Comparison of ENCODE assay signal across 22 cellular contexts in the genomic region with DNA sequence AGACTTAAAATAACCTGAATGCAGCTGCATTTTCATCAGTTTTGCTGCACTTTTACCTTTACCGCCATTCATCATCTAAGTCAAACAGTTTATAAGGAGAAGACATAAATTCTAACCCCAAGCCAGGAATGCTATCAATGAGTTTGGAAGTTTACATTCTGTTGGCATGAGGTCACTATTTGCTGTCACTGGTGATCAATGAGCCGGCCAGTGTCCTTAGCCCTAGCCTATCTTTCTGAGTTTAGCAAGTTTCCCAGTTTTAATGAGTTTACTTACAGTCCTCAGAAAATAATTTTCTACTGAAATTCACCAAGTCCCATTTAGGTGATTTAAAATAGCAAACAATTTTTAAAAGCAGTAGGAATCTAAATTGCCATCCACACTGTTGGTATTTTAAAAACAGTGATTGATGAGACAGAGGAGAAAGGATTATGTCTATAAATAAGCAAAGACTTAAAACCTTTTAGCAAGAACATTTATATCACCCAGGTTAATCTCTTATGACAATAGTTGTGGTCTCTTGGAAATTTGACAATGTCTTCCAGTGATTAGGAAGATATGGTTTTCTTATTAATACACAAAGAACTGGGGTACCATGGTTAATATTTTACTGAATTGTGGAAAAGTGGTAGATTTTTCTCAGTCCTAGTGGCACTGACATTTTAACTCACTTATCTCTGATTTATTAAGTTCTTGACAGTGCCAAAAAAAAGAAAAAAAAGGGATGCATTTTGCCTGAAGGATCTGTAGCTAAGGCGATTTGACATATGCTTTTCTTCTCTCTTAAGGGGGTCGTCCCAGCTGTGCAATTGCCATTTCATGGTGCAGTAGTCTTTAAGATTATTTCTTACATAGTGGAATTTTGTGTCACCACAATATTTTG.
DNase-seq lines count a peak whose midpoint lies in the region; ATAC-seq and TF ChIP-seq lines count a peak whose summit lies in the region.
"Had no signal": no experiment of that assay in that cellular context is flagged by ENCODE, and none has a peak within 500 bp of the region (broad histone marks: within the 10 kb centered on the region; RNA-seq: fewer than 3 reads in every experiment).

No MANE protein-coding gene starts in this region.

- H3K14ac ChIP-seq in trophoblast cell (ENCODE audit: low read length): no peak overlapping the region

- H3K27ac ChIP-seq in GM23338 (ENCODE audit: low read depth) (no peak overlapping the region), trophoblast cell (ENCODE audit: low read depth, low read length) (no peak overlapping the region), coronary artery (no peak overlapping the region)
- H3K27ac ChIP-seq: GM23248, neural progenitor cell, suprapubic skin, uterus had no signal

- no peak overlapping the region for H3K27ac Mint-ChIP-seq in GM23338
- H3K27ac Mint-ChIP-seq: activated B cell treated with CpG ODN at 0.5 μM for 24 hours; activated CD4-positive, alpha-beta memory T cell treated with anti-CD3 and anti-CD28 coated beads for 36 hours; neural progenitor cell; stimulated activated effector memory CD8-positive, alpha-beta T cell treated with anti-CD3 and anti-CD28 coated beads, Interleukin-12 subunit alpha, Interleukin-12 subunit beta, amount 100 ng/mL, for 72 hours had no signal

- no peak overlapping the region for H2BK120ac ChIP-seq in trophoblast cell (ENCODE audit: insufficient read depth, low read length, poor library complexity)

- ATAC-seq in GM23338: no peak
- ATAC-seq: K562; left lobe of liver; stimulated activated effector memory CD8-positive, alpha-beta T cell treated with anti-CD3 and anti-CD28 coated beads, Interleukin-12 subunit alpha, Interleukin-12 subunit beta, amount 100 ng/mL, for 72 hours had no signal

- H3K27me3 Mint-ChIP-seq in GM23338 (ENCODE audit: insufficient read depth, low read depth, poor library complexity): no peaks in the 10 kb centered on the region
- H3K27me3 Mint-ChIP-seq: activated B cell treated with CpG ODN at 0.5 μM for 24 hours; activated CD4-positive, alpha-beta memory T cell treated with anti-CD3 and anti-CD28 coated beads for 36 hours had no signal

- H3K79me1 ChIP-seq in trophoblast cell (ENCODE audit: low read length): no peaks in the 10 kb centered on the region

- no peak for TF ChIP-seq CTCF in GM23338 (conservative IDR thresholded peaks at IDR 0.05; ENCODE audit: low read depth in 2 of 2)
- TF ChIP-seq CTCF in coronary artery (IDR thresholded peaks at IDR 0.05): no peak

- H3F3A ChIP-seq in GM23338 (replicated peaks; ENCODE audit: low read depth): no peaks in the 10 kb centered on the region

- H3K9me2 ChIP-seq in GM23338 (ENCODE audit: insufficient read depth): no peaks in the 10 kb centered on the region

- no peaks in the 10 kb centered on the region for H3K36me3 Mint-ChIP-seq in GM23338 (ENCODE audit: low read depth)
- H3K36me3 Mint-ChIP-seq: activated CD4-positive, alpha-beta memory T cell treated with anti-CD3 and anti-CD28 coated beads for 36 hours; neural progenitor cell; stimulated activated effector memory CD8-positive, alpha-beta T cell treated with anti-CD3 and anti-CD28 coated beads, Interleukin-12 subunit alpha, Interleukin-12 subunit beta, amount 100 ng/mL, for 72 hours had no signal

- no peak overlapping the region for H4K91ac ChIP-seq in trophoblast cell (ENCODE audit: low read depth, low read length)

- no peak overlapping the region for H3K18ac ChIP-seq in trophoblast cell (ENCODE audit: low read length)

- H3K9me3 ChIP-seq in trophoblast cell (ENCODE audit: insufficient read depth, low read depth, low read length): no peaks in the 10 kb centered on the region
- H3K9me3 ChIP-seq: suprapubic skin, uterus had no signal

- no peaks in the 10 kb centered on the region for H3K9me3 Mint-ChIP-seq in GM23338
- H3K9me3 Mint-ChIP-seq: activated B cell treated with CpG ODN at 0.5 μM for 24 hours; activated CD4-positive, alpha-beta memory T cell treated with anti-CD3 and anti-CD28 coated beads for 36 hours; neural progenitor cell had no signal

- no peak overlapping the region for H3K4ac ChIP-seq in trophoblast cell (ENCODE audit: low read depth, low read length)

- H2AFZ ChIP-seq in GM23338: no peak overlapping the region
- no peak overlapping the region for H2AFZ ChIP-seq in trophoblast cell (ENCODE audit: insufficient read depth, low read length, poor library complexity)
- H2AFZ ChIP-seq: GM23248, neural progenitor cell had no signal

- H2BK5ac ChIP-seq in trophoblast cell (ENCODE audit: low read depth, low read length, poor library complexity): no peak overlapping the region

- DNase-seq in GM23338 (ENCODE audit: low spot score) (peak; percentile 28), M059J (ENCODE audit: low read depth) (peak; percentile 18), iPS-NIHi11 (ENCODE audit: low spot score) (peak; percentile 17), retina (peak; percentile 47), trophoblast cell (no peak), coronary artery (ENCODE audit: low spot score) (no peak)
- DNase-seq in activated effector memory CD4-positive, alpha-beta T cell treated with anti-CD3 and anti-CD28 coated beads, Interleukin-2, amount 50 U/mL, for 16 hours: no peak
- DNase-seq: activated B cell treated with CpG ODN at 0.5 μM for 24 hours; activated CD4-positive, alpha-beta memory T cell treated with anti-CD3 and anti-CD28 coated beads for 36 hours; activated gamma-delta T cell; AML-193; DMS79; GM23248; MM.1S; NCI-H1436 treated with DMSO at 0.1 percent for 48 hours; stimulated activated CD4-positive, alpha-beta T cell treated with anti-CD3 and anti-CD28 coated beads, Interleukin-2, amount 100 ng/mL, for 24 hours; uterus had no signal

- peaks cover 5% of the 10 kb centered on the region; the same call in 2 of the 3 replicates for H3K4me1 Mint-ChIP-seq in GM23338
- H3K4me1 Mint-ChIP-seq: activated B cell treated with CpG ODN at 0.5 μM for 24 hours; stimulated activated effector memory CD8-positive, alpha-beta T cell treated with anti-CD3 and anti-CD28 coated beads, Interleukin-12 subunit alpha, Interleukin-12 subunit beta, amount 100 ng/mL, for 72 hours had no signal

- no peaks in the 10 kb centered on the region for H4K20me1 ChIP-seq in GM23338 (replicated peaks; ENCODE audit: insufficient read depth)

- no peak overlapping the region for H3K4me3 Mint-ChIP-seq in GM23338
- H3K4me3 Mint-ChIP-seq: activated B cell treated with CpG ODN at 0.5 μM for 24 hours; activated CD4-positive, alpha-beta memory T cell treated with anti-CD3 and anti-CD28 coated beads for 36 hours; neural progenitor cell; stimulated activated effector memory CD8-positive, alpha-beta T cell treated with anti-CD3 and anti-CD28 coated beads, Interleukin-12 subunit alpha, Interleukin-12 subunit beta, amount 100 ng/mL, for 72 hours had no signal

- H3K4me1 ChIP-seq in GM23338 (ENCODE audit: insufficient read depth) (no peaks in the 10 kb centered on the region), trophoblast cell (ENCODE audit: control insufficient read depth in 1 of 2, insufficient read depth in 2 of 2, low read length in 2 of 2) (no peaks in the 10 kb centered on the region)
- H3K4me1 ChIP-seq: neural progenitor cell, suprapubic skin, uterus had no signal

- H2AK5ac ChIP-seq in trophoblast cell (ENCODE audit: low read length): no peak overlapping the region

- H3K9ac ChIP-seq in trophoblast cell (ENCODE audit: low read length): no peak overlapping the region
- H3K9ac ChIP-seq: GM23248, neural progenitor cell had no signal

- H3K79me2 ChIP-seq in GM23338 (replicated peaks; ENCODE audit: insufficient read depth) (no peaks in the 10 kb centered on the region), trophoblast cell (ENCODE audit: control insufficient read depth, insufficient read depth, low read length, poor library complexity) (no peaks in the 10 kb centered on the region)

- no peak overlapping the region for H3K4me2 ChIP-seq in GM23338
- no peak overlapping the region for H3K4me2 ChIP-seq in trophoblast cell (ENCODE audit: low read length)
- H3K4me2 ChIP-seq: neural progenitor cell had no signal

- no peak overlapping the region for H3K4me3 ChIP-seq in GM23338
- H3K4me3 ChIP-seq in trophoblast cell (ENCODE audit: low read depth, low read length): no peak overlapping the region
- no peak overlapping the region for H3K4me3 ChIP-seq in coronary artery
- H3K4me3 ChIP-seq: GM23248, K562, neural progenitor cell, suprapubic skin, uterus had no signal

- no CpG with 5 or more reads among the region's 4 CpGs for WGBS in trophoblast cell (ENCODE audit: extremely low coverage, insufficient coverage, insufficient read length)

- H4K8ac ChIP-seq in trophoblast cell (ENCODE audit: low read depth, low read length): no peak overlapping the region

- no peak overlapping the region for H4K12ac ChIP-seq in trophoblast cell (ENCODE audit: low read depth, low read length)

- H2BK12ac ChIP-seq in trophoblast cell (ENCODE audit: low read length): no peak overlapping the region

- H3K27me3 ChIP-seq in GM23338 (ENCODE audit: insufficient read depth) (no peaks in the 10 kb centered on the region), trophoblast cell (ENCODE audit: insufficient read depth, low read length) (no peaks in the 10 kb centered on the region)
- H3K27me3 ChIP-seq: neural progenitor cell, suprapubic skin, uterus had no signal

- H3K36me3 ChIP-seq in GM23338 (ENCODE audit: insufficient read depth) (no peaks in the 10 kb centered on the region), trophoblast cell (ENCODE audit: control insufficient read depth in 1 of 2, insufficient read depth in 2 of 2, low read length in 2 of 2) (no peaks in the 10 kb centered on the region)
- H3K36me3 ChIP-seq: neural progenitor cell, suprapubic skin, uterus had no signal

- no peak overlapping the region for H3K23ac ChIP-seq in trophoblast cell (ENCODE audit: low read length)

TF ChIP-seq in GM23338, 12 proteins besides CTCF, POLR2A, EP300 and RAD21:
- TF ChIP-seq STAT1 (IDR thresholded peaks at IDR 0.05; ENCODE audit: unreplicated experiment): no peak
TF ChIP-seq in GM23338: peak in this region for 0.

Comparison
In these comparisons a context has a peak if more than half of its experiments do, and no peak if none do; other contexts are left out.
1. DNase-seq: peak in GM23338 (single experiment), M059J (single experiment), iPS-NIHi11 (single experiment) and retina (single experiment); none in trophoblast cell (0 of 2), activated effector memory CD4-positive, alpha-beta T cell treated with anti-CD3 and anti-CD28 coated beads, Interleukin-2, amount 50 U/mL, for 16 hours (single experiment) and coronary artery (single experiment).